Comparison of ENCODE assay signal across 8 cellular contexts in the genomic region with DNA sequence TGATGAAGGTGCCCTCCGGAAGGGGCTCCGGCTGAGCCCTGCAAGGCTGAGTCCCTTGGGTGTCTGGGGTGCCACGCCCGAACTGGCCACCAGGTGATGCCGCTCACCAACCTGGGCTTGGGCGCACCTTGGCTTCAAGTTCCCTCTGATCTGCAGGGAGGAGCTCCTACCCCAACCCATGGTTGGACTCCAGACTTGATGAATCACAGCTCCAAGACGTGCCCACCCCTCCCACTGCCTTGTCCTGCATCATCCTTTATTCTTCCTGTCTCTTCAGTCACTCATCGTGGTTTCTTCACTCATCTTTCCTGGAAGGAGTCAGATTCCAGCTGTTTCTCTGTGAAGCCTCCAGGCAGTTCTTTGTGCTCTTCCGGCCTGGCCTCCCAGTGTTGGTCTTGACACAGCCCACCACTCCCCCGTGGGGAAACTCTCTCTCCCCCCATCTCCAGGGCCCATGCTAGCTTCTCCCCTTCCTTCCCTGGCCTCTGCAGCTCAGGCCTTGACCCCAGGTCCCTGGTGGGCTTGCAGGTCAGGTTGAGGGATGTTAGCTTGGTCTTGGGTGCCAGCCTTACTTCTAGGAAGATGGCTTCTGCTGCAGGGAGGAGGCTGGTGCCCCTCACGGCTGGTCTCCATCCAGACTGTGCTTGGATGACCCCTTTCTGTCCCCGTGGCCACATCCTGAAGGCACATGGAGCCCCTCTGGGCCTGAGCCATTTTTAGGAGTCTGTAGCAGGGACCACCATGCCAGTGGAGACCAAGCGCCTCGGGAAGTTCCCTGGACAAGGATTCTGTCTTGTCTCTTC. TPM values are rescaled to one million over a fixed set of nuclear protein-coding genes. Genes with fewer than 3 reads are reported as not detected.
A peak's percentile ranks its signal among the peaks of the same experiment; 100 is the strongest.
DNase-seq lines count a peak whose midpoint lies in the region; TF ChIP-seq lines count a peak whose summit lies in the region.

No MANE protein-coding gene starts in this region.

- peak overlapping the region; percentile 53 for H3K27ac Mint-ChIP-seq in activated CD4-positive, alpha-beta memory T cell treated with anti-CD3 and anti-CD28 coated beads for 36 hours
- no peak overlapping the region for H3K27ac Mint-ChIP-seq in endodermal cell
- no peak overlapping the region for H3K27ac Mint-ChIP-seq in nephron progenitor cell

- POLR2A ChIA-PET in activated CD4-positive, alpha-beta memory T cell treated with anti-CD3 and anti-CD28 coated beads for 36 hours (lab: Charles Lee): no interaction called here

- no peak overlapping the region for H3K4me3 Mint-ChIP-seq in activated CD4-positive, alpha-beta memory T cell treated with anti-CD3 and anti-CD28 coated beads for 36 hours
- no peak overlapping the region for H3K4me3 Mint-ChIP-seq in endodermal cell
- H3K4me3 Mint-ChIP-seq in nephron progenitor cell: no peak overlapping the region

- peaks cover 11% of the 10 kb centered on the region for H3K9me3 ChIP-seq in endodermal cell (ENCODE audit: control insufficient read depth, low read length)
- no peaks in the 10 kb centered on the region for H3K9me3 ChIP-seq in uterus

- peaks cover 2% of the 10 kb centered on the region for H3K27me3 Mint-ChIP-seq in activated CD4-positive, alpha-beta memory T cell treated with anti-CD3 and anti-CD28 coated beads for 36 hours
- H3K27me3 Mint-ChIP-seq in endodermal cell (ENCODE audit: insufficient read depth) (peaks cover 10% of the 10 kb centered on the region), nephron progenitor cell (ENCODE audit: low read depth, poor library complexity) (peaks cover 40% of the 10 kb centered on the region)

- peaks cover 13% of the 10 kb centered on the region for H3K36me3 Mint-ChIP-seq in activated CD4-positive, alpha-beta memory T cell treated with anti-CD3 and anti-CD28 coated beads for 36 hours
- H3K36me3 Mint-ChIP-seq in endodermal cell (ENCODE audit: low read depth) (no peaks in the 10 kb centered on the region), nephron progenitor cell (ENCODE audit: low read depth) (no peaks in the 10 kb centered on the region)

- peaks cover 64% of the 10 kb centered on the region for H3K4me1 Mint-ChIP-seq in activated CD4-positive, alpha-beta memory T cell treated with anti-CD3 and anti-CD28 coated beads for 36 hours (ENCODE audit: low read depth)
- H3K4me1 Mint-ChIP-seq in endodermal cell (no peaks in the 10 kb centered on the region), nephron progenitor cell (peaks cover 8% of the 10 kb centered on the region)

- no peak for TF ChIP-seq POLR2A in uterus (IDR thresholded peaks at IDR 0.05)

- CTCF ChIA-PET in activated CD4-positive, alpha-beta memory T cell treated with anti-CD3 and anti-CD28 coated beads for 36 hours (lab: Charles Lee): interaction anchor here (0.6 to 2.5 kb wide), 18 partner anchors 8 to 564 kb away, joined by 3 to 21 read pairs (median 4); no protein-coding TSS in a partner anchor

- WGBS in endodermal cell (ENCODE audit: insufficient coverage in 1 of 2, insufficient read length in 1 of 2), 2 experiments: 72 to 79% methylated on average over 6 to 14 of the region's 14 CpGs

- intact Hi-C loops in activated CD4-positive, alpha-beta memory T cell treated with anti-CD3 and anti-CD28 coated beads for 36 hours (cut with micrococcal nuclease): loop anchor here (5.0 to 10.0 kb wide), 2 partner anchors 685 to 1032 kb away; a partner anchor contains a TSS
- intact Hi-C loops in uterus (cut with DNase I; ENCODE audit: low total_unique reads): no loop called here

- H3K9me3 Mint-ChIP-seq in activated CD4-positive, alpha-beta memory T cell treated with anti-CD3 and anti-CD28 coated beads for 36 hours: peaks cover 13% of the 10 kb centered on the region
- peaks cover 23% of the 10 kb centered on the region for H3K9me3 Mint-ChIP-seq in endodermal cell
- H3K9me3 Mint-ChIP-seq in nephron progenitor cell: peaks cover 25% of the 10 kb centered on the region

- no peak overlapping the region for H3K9ac ChIP-seq in endodermal cell (ENCODE audit: extremely low read depth, low read length, poor library complexity, severe bottlenecking)

- H3K27me3 ChIP-seq in endodermal cell (ENCODE audit: control insufficient read depth, insufficient read depth, low read length, poor library complexity, severe bottlenecking) (no peaks in the 10 kb centered on the region), uterus (no peaks in the 10 kb centered on the region)

- no peaks in the 10 kb centered on the region for H3K36me3 ChIP-seq in endodermal cell (ENCODE audit: control insufficient read depth, insufficient read depth, low read length)
- no peaks in the 10 kb centered on the region for H3K36me3 ChIP-seq in uterus

- H3K4me3 ChIP-seq in endodermal cell (ENCODE audit: low read length): no peak overlapping the region
- no peak overlapping the region for H3K4me3 ChIP-seq in uterus

- TF ChIP-seq CTCF in endodermal cell (conservative IDR thresholded peaks at IDR 0.05) (peak; percentile 94), nephron progenitor cell (IDR thresholded peaks at IDR 0.05) (peak; percentile 76), uterus (IDR thresholded peaks at IDR 0.05) (peak; percentile 41 to 72 (median 59))

- H3K4me1 ChIP-seq in endodermal cell (ENCODE audit: control insufficient read depth, insufficient read depth, low read length): no peaks in the 10 kb centered on the region
- H3K4me1 ChIP-seq in uterus: peaks cover 0 to 4% of the 10 kb centered on the region in 2 donors

- peak; percentile 4 for DNase-seq in NCI-H345 (lab: John Stamatoyannopoulos, UW)
- no peak for DNase-seq in NCI-H345 treated with DMSO at 0.1 percent for 48 hours (lab: John Stamatoyannopoulos, UW; ENCODE audit: unreplicated experiment)
- peak; percentile 63 for DNase-seq in NCI-H2171 treated with DMSO at 0.1 percent for 48 hours (lab: John Stamatoyannopoulos, UW)
- DNase-seq in activated CD4-positive, alpha-beta memory T cell treated with anti-CD3 and anti-CD28 coated beads for 36 hours: peak; percentile 85
- peak; percentile 91 for DNase-seq in endodermal cell
- peak; percentile 74 for DNase-seq in nephron progenitor cell
- DNase-seq in uterus: peak; percentile 36 to 37
- no peak for DNase-seq in NCI-H2107 treated with DMSO at 0.1 percent for 48 hours (lab: John Stamatoyannopoulos, UW; ENCODE audit: unreplicated experiment)

- H3K27ac ChIP-seq in endodermal cell (ENCODE audit: low read depth, low read length): no peak overlapping the region
- H3K27ac ChIP-seq in uterus: no peak overlapping the region

RNA-seq across cellular contexts. Expression of a gene that starts 2.6 kb away (rescaled TPM):
- total RNA-seq in activated CD4-positive, alpha-beta memory T cell treated with anti-CD3 and anti-CD28 coated beads for 36 hours: 1 to 10 TPM in 1 of 2 experiments, under 1 TPM in 1; 0.73 to 1.1 TPM
- total RNA-seq in endodermal cell (not detected), uterus (under 1 TPM in 1 of 4 donors, not detected in 3; 0.46 TPM)
- not detected for polyA plus RNA-seq in endodermal cell (2013, experiment 1 of 2)
- polyA plus RNA-seq in endodermal cell (2013, experiment 2 of 2): not detected

Comparison
In these comparisons a context has a peak if more than half of its experiments do, and no peak if none do; other contexts are left out.
1. DNase-seq: peak in NCI-H345 (single experiment), NCI-H2171 treated with DMSO at 0.1 percent for 48 hours (single experiment), activated CD4-positive, alpha-beta memory T cell treated with anti-CD3 and anti-CD28 coated beads for 36 hours (single experiment), endodermal cell (single experiment), nephron progenitor cell (single experiment) and uterus (2 of 2); none in NCI-H345 treated with DMSO at 0.1 percent for 48 hours (single experiment) and NCI-H2107 treated with DMSO at 0.1 percent for 48 hours (single experiment).
2. Peak in every context shown above with its lines, with median percentiles within 50 percentile points of each other: CTCF ChIP-seq.